12 cellular contexts compared by ENCODE assay signal in the genomic region with DNA sequence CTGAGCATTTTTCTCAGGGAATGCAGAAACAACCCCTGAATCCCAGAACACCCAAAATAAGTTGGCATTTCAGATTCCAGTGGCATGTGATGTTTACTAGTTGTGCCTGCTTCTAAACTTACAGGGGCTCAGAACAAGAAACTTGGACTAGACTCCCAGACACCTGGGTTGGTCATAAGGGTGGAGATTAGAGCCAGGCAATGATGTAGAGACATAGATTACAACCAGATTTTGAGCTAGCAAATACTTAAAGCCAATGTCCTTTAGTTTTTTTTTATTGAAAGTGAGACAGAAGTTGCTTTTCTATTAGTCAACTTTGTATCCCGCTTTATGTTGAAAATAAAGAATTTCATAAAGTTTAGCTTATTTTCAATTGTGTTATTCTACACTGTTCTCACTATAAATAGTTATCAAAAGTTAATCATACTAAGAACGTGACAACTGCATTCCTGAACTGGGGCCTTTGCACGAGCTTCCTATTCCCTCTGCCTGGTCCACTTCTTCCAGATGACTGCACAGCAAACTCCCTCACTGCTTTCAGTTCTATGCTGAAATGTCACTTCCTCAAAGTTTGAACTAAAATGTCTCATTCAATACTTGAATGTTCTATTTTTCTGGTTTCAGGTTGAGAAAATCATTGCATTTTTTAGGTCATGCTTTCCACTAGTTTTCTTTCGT.
DNase-seq lines count a peak whose midpoint lies in the region; ATAC-seq and TF ChIP-seq lines count a peak whose summit lies in the region.
"Had no signal": no experiment of that assay in that cellular context is flagged by ENCODE, and none has a peak within 500 bp of the region (broad histone marks: within the 10 kb centered on the region; RNA-seq: fewer than 3 reads in every experiment).

No MANE protein-coding gene starts in this region.

- TF ChIP-seq CTCF in GM12864 (IDR thresholded peaks at IDR 0.05; ENCODE audit: low read depth, low read length, missing control alignments), result no peak
- no peak for TF ChIP-seq CTCF in OCI-LY7 (conservative IDR thresholded peaks at IDR 0.05; ENCODE audit: low read length)

- H3K27ac Mint-ChIP-seq in activated T-helper 17 cell treated with anti-CD3 and anti-CD28 coated beads, Interleukin-2, amount 50 U/mL, for 72 hours, result no peak overlapping the region
- H3K27ac Mint-ChIP-seq: brain; T-helper 1 cell treated with Interleukin-12 subunit alpha and Interleukin-12 subunit beta and Interleukin-4 antibody, amounts not matched to agents 30 μg/mL and 1 μg/mL, for 36 hours had no signal

- H3K9me3 ChIP-seq in OCI-LY7 (ENCODE audit: low read length), result no peaks in the 10 kb centered on the region
- H3K9me3 ChIP-seq: esophagus muscularis mucosa had no signal

- no peaks in the 10 kb centered on the region for H3K9me3 Mint-ChIP-seq in activated T-helper 17 cell treated with anti-CD3 and anti-CD28 coated beads, Interleukin-2, amount 50 U/mL, for 72 hours
- H3K9me3 Mint-ChIP-seq: brain; T-helper 1 cell treated with Interleukin-12 subunit alpha and Interleukin-12 subunit beta and Interleukin-4 antibody, amounts not matched to agents 30 μg/mL and 1 μg/mL, for 36 hours had no signal

- peak overlapping the region; percentile 50; the same call in 1 of the 2 replicates for H3K4me2 ChIP-seq in OCI-LY7 (ENCODE audit: low read length)

- no peaks in the 10 kb centered on the region for H3K79me2 ChIP-seq in OCI-LY7 (ENCODE audit: insufficient read depth, low read depth, low read length)

- DNase-seq in GM12864 (ENCODE audit: low read depth) (peak; percentile 62), OCI-LY7 (ENCODE audit: low spot score) (peak; percentile 50), iPS-NIHi11 (ENCODE audit: low spot score) (no peak), left ventricle myocardium superior (no peak), NCI-H187 (lab: John Stamatoyannopoulos, UW) (no peak)
- DNase-seq: NCI-H526 had no signal

- peak overlapping the region; percentile 87 for H2AFZ ChIP-seq in OCI-LY7 (ENCODE audit: low read length)

- H3K4me3 ChIP-seq in GM12864 (ENCODE audit: low read depth, low read length) (no peak overlapping the region), OCI-LY7 (ENCODE audit: low read depth, low read length, poor library complexity, severe bottlenecking) (no peak overlapping the region)
- H3K4me3 ChIP-seq: esophagus muscularis mucosa had no signal

- H3K27ac ChIP-seq in OCI-LY7 (ENCODE audit: low read depth, low read length, poor library complexity, severe bottlenecking), result peak overlapping the region; percentile 73
- H3K27ac ChIP-seq: esophagus muscularis mucosa had no signal

- intact Hi-C loops in OCI-LY7 (cut with micrococcal nuclease; ENCODE audit: unreplicated experiment) (loop anchor here (5.0 kb wide), 1 partner anchor 45 kb away; no protein-coding TSS in a partner anchor), left ventricle myocardium superior (cut with micrococcal nuclease) (no loop called here)

- no peaks in the 10 kb centered on the region for H3K27me3 Mint-ChIP-seq in activated T-helper 17 cell treated with anti-CD3 and anti-CD28 coated beads, Interleukin-2, amount 50 U/mL, for 72 hours
- H3K27me3 Mint-ChIP-seq: brain had no signal

- peaks cover 31% of the 10 kb centered on the region for H3K4me1 ChIP-seq in OCI-LY7 (ENCODE audit: insufficient read depth, low read length, poor library complexity, severe bottlenecking)
- H3K4me1 ChIP-seq: esophagus muscularis mucosa had no signal

- no peaks in the 10 kb centered on the region for H3K4me1 Mint-ChIP-seq in activated T-helper 17 cell treated with anti-CD3 and anti-CD28 coated beads, Interleukin-2, amount 50 U/mL, for 72 hours

- no TSS peak for BruUV-seq in OCI-LY7 (replicated peaks; lab: Mats Ljungman, UMichigan)

- CTCF ChIA-PET in OCI-LY7 (lab: Charles Lee; ENCODE audit: unreplicated experiment), result interaction anchor here (0.5 kb wide), 1 partner anchor 706 kb away, joined by 3 read pairs; no protein-coding TSS in a partner anchor

- POLR2A ChIA-PET in OCI-LY7 (lab: Charles Lee), result interaction anchor here (0.7 to 1.5 kb wide), 7 partner anchors 9 to 118 kb away, joined by 3 to 6 read pairs (median 4); no protein-coding TSS in a partner anchor

- H3K36me3 Mint-ChIP-seq in activated T-helper 17 cell treated with anti-CD3 and anti-CD28 coated beads, Interleukin-2, amount 50 U/mL, for 72 hours (ENCODE audit: low read depth), result no peaks in the 10 kb centered on the region
- H3K36me3 Mint-ChIP-seq: brain had no signal

- H3K4me3 Mint-ChIP-seq in activated T-helper 17 cell treated with anti-CD3 and anti-CD28 coated beads, Interleukin-2, amount 50 U/mL, for 72 hours, result no peak overlapping the region
- H3K4me3 Mint-ChIP-seq: brain; T-helper 1 cell treated with Interleukin-12 subunit alpha and Interleukin-12 subunit beta and Interleukin-4 antibody, amounts not matched to agents 30 μg/mL and 1 μg/mL, for 36 hours had no signal

- H3K9me2 ChIP-seq in OCI-LY7 (ENCODE audit: insufficient read depth, low read length), result no peaks in the 10 kb centered on the region

- ATAC-seq in GM19463 (IDR thresholded peaks at IDR 0.05; ENCODE audit: unreplicated experiment) (peak; percentile 86), HG02981 (IDR thresholded peaks at IDR 0.05; ENCODE audit: unreplicated experiment) (peak; percentile 86), left ventricle myocardium superior (no peak)
- no peak for ATAC-seq in activated T-helper 17 cell treated with anti-CD3 and anti-CD28 coated beads, Interleukin-2, amount 50 U/mL, for 72 hours (replicated peaks)

- H3K36me3 ChIP-seq in OCI-LY7 (ENCODE audit: insufficient read depth, low read length), result 0 out of 2 replicates have a peak, but pooled peaks cover 4% of the 10 kb centered on the region
- H3K36me3 ChIP-seq: esophagus muscularis mucosa had no signal

- no peaks in the 10 kb centered on the region for H4K20me1 ChIP-seq in OCI-LY7 (ENCODE audit: insufficient read depth, low read length)

Comparison
In these comparisons a context has a peak if more than half of its experiments do, and no peak if none do; other contexts are left out.
1. DNase-seq: peak in GM12864 (single experiment) and OCI-LY7 (single experiment); none in iPS-NIHi11 (single experiment), left ventricle myocardium superior (single experiment) and NCI-H187 (0 of 2).
2. ATAC-seq: peak in GM19463 (single experiment) and HG02981 (single experiment); none in left ventricle myocardium superior (single experiment) and activated T-helper 17 cell treated with anti-CD3 and anti-CD28 coated beads, Interleukin-2, amount 50 U/mL, for 72 hours (single experiment).